Comparison of ENCODE assay signal across 30 cellular contexts in the genomic region with DNA sequence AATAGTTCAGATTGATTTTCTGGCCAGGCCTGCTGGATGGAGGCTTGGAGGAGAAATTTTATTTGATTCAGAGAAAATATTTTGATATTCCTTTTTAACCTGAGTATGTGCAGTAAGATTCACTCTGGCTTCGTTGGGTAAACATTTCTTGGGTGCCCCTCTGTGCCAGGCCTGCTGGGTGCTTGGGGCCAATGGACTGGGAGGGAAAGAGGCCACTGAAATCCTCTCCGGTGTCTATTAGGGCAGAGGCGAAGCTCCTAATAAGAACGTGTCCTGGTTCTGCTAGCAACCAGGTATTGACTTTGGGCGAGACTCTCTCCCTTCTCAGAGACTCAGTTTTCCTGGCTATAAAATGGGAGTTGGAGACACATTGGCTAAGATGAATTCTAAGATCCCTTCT.
"Had no signal": no experiment of that assay in that cellular context is flagged by ENCODE, and none has a peak within 500 bp of the region (broad histone marks: within the 10 kb centered on the region; RNA-seq: fewer than 3 reads in every experiment).

No MANE protein-coding gene starts in this region.

- H3K27me3 Mint-ChIP-seq: activated T-cell treated with anti-CD3 and anti-CD28 coated beads, Interleukin-2, amount 50 U/mL, for 24 hours had no signal

- H3K4me3 ChIP-seq: coronary artery, esophagus squamous epithelium, gastroesophageal sphincter, heart right ventricle had no signal

- H3K27me3 ChIP-seq: brain microvascular endothelial cell, esophagus squamous epithelium, gastroesophageal sphincter, heart right ventricle had no signal

- H3K36me3 Mint-ChIP-seq: activated CD4-positive, alpha-beta memory T cell treated with anti-CD3 and anti-CD28 coated beads for 36 hours; activated naive CD8-positive, alpha-beta T cell had no signal

- H3K27ac Mint-ChIP-seq: activated CD4-positive, alpha-beta memory T cell treated with anti-CD3 and anti-CD28 coated beads for 36 hours; activated CD4-positive, alpha-beta T cell treated with anti-CD3 and anti-CD28 coated beads for 36 hours; activated CD4-positive, alpha-beta T cell treated with anti-CD3 and anti-CD28 coated beads, Interleukin-2, amount 10 ng/mL, durations not matched to agents 24 days and 14 days; activated naive CD8-positive, alpha-beta T cell; activated T-cell treated with anti-CD3 and anti-CD28 coated beads, Interleukin-2, amount 50 U/mL, for 24 hours; activated T-helper 17 cell treated with anti-CD3 and anti-CD28 coated beads, Interleukin-2, amount 50 U/mL, for 72 hours; dendritic cell treated with granulocyte-macrophage colony-stimulating factor and Interleukin-4, amounts not matched to agents 40 ng/mL and 50 ng/mL, for 4 days; effector memory CD8-positive, alpha-beta T cell had no signal

- DNase-seq: activated CD4-positive, alpha-beta memory T cell treated with anti-CD3 and anti-CD28 coated beads for 36 hours; activated CD4-positive, alpha-beta T cell treated with anti-CD3 and anti-CD28 coated beads for 36 hours; activated CD4-positive, CD25-positive, alpha-beta regulatory T cell; activated CD4-positive, CD25-positive, alpha-beta regulatory T cell treated with anti-CD3 and anti-CD28 coated beads, Interleukin-2, amount 50 U/mL, for 72 hours; activated CD8-positive, alpha-beta memory T cell treated with anti-CD3 and anti-CD28 coated beads for 24 hours; activated CD8-positive, alpha-beta memory T cell treated with anti-CD3 and anti-CD28 coated beads, Interleukin-2, amount 50 U/mL, for 4 hours; activated effector memory CD4-positive, alpha-beta T cell treated with Interleukin-2 at 50 U/mL for 16 hours; activated gamma-delta T cell treated with Interleukin-2 at 50 U/mL for 16 hours; activated naive CD4-positive, alpha-beta T cell treated with anti-CD3 and anti-CD28 coated beads, Interleukin-2, amount 50 U/mL, for 16 hours; activated naive CD4-positive, alpha-beta T cell treated with Interleukin-2 at 50 U/mL for 16 hours; activated T-cell treated with anti-CD3 and anti-CD28 coated beads for 4 hours; activated T-cell treated with anti-CD3 and anti-CD28 coated beads, Interleukin-2, amount 50 U/mL, for 24 hours; amniotic stem cell; anterior cingulate cortex; brain microvascular endothelial cell; dorsolateral prefrontal cortex; effector CD4-positive, alpha-beta T cell; effector memory CD8-positive, alpha-beta T cell; erythroblast; esophagus squamous epithelium; foreskin melanocyte; heart right ventricle; T-helper 2 cell had no signal

- H3K27ac ChIP-seq: brain microvascular endothelial cell, coronary artery, esophagus squamous epithelium, gastroesophageal sphincter, heart right ventricle had no signal

- H3K9me3 Mint-ChIP-seq: activated CD4-positive, alpha-beta memory T cell treated with anti-CD3 and anti-CD28 coated beads for 36 hours; activated CD4-positive, alpha-beta T cell treated with anti-CD3 and anti-CD28 coated beads, Interleukin-2, amount 10 ng/mL, durations not matched to agents 24 days and 14 days; activated T-cell treated with anti-CD3 and anti-CD28 coated beads, Interleukin-2, amount 50 U/mL, for 24 hours; activated T-helper 17 cell treated with anti-CD3 and anti-CD28 coated beads, Interleukin-2, amount 50 U/mL, for 72 hours; central memory CD8-positive, alpha-beta T cell; dendritic cell treated with granulocyte-macrophage colony-stimulating factor and Interleukin-4, amounts not matched to agents 40 ng/mL and 50 ng/mL, for 4 days; effector memory CD8-positive, alpha-beta T cell had no signal

- H3K9me3 ChIP-seq: esophagus squamous epithelium had no signal

- ATAC-seq: activated CD4-positive, alpha-beta T cell treated with anti-CD3 and anti-CD28 coated beads for 36 hours; activated T-helper 17 cell treated with anti-CD3 and anti-CD28 coated beads, Interleukin-2, amount 50 U/mL, for 72 hours; effector memory CD8-positive, alpha-beta T cell; gastroesophageal sphincter; heart right ventricle had no signal

- H3K4me3 Mint-ChIP-seq: activated CD4-positive, alpha-beta memory T cell treated with anti-CD3 and anti-CD28 coated beads for 36 hours; activated CD4-positive, alpha-beta T cell treated with anti-CD3 and anti-CD28 coated beads for 36 hours; activated CD4-positive, alpha-beta T cell treated with anti-CD3 and anti-CD28 coated beads, Interleukin-2, amount 10 ng/mL, durations not matched to agents 24 days and 14 days; activated naive CD8-positive, alpha-beta T cell; activated T-cell treated with anti-CD3 and anti-CD28 coated beads, Interleukin-2, amount 50 U/mL, for 24 hours; activated T-helper 17 cell treated with anti-CD3 and anti-CD28 coated beads, Interleukin-2, amount 50 U/mL, for 72 hours; central memory CD8-positive, alpha-beta T cell; dendritic cell treated with granulocyte-macrophage colony-stimulating factor and Interleukin-4, amounts not matched to agents 40 ng/mL and 50 ng/mL, for 4 days; effector memory CD8-positive, alpha-beta T cell had no signal

- H3K36me3 ChIP-seq: brain microvascular endothelial cell, esophagus squamous epithelium, gastroesophageal sphincter, heart right ventricle had no signal

- H3K4me1 ChIP-seq: esophagus squamous epithelium, gastroesophageal sphincter, heart right ventricle had no signal

- H3K4me1 Mint-ChIP-seq: activated CD4-positive, alpha-beta T cell treated with anti-CD3 and anti-CD28 coated beads for 36 hours; activated CD4-positive, alpha-beta T cell treated with anti-CD3 and anti-CD28 coated beads, Interleukin-2, amount 10 ng/mL, durations not matched to agents 24 days and 14 days; activated T-helper 17 cell treated with anti-CD3 and anti-CD28 coated beads, Interleukin-2, amount 50 U/mL, for 72 hours; central memory CD8-positive, alpha-beta T cell had no signal
